ENCODE assay signal across 14 cellular contexts in the genomic region with DNA sequence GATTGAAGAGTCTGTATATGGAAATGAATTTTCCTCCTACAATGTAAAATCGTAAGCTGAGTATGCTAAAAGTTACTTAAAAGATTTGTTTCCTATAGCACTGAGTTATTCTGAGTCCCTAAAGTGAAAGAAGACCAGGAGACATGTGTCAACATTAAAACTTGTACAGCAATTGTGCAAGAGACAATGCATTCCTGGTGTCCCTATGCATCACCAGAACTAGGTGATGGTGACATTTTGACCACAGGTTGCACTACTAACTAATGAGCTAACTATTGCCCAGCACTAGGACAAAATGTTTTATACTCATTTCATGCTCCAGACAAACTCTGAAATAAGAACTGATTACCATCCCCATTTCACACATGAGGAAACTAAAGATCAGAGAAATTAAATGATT.
"Had no signal": no experiment of that assay in that cellular context is flagged by ENCODE, and none has a peak within 500 bp of the region (broad histone marks: within the 10 kb centered on the region; RNA-seq: fewer than 3 reads in every experiment).

No MANE protein-coding gene starts in this region.

- H3K9me3 Mint-ChIP-seq: activated CD4-positive, alpha-beta memory T cell treated with anti-CD3 and anti-CD28 coated beads for 36 hours; neural crest cell; stimulated activated naive CD8-positive, alpha-beta T cell treated with anti-CD3 and anti-CD28 coated beads, Interleukin-15, Interleukin-2, amounts not matched to agents 100 ng/mL and 50 ng/mL, for 24 hours; T-helper 2 cell treated with Interferon-gamma antibody and Interleukin-4, amounts not matched to agents 5 μg/mL and 100 μg/mL, for 36 hours had no signal

- H3K9me3 ChIP-seq: ovary, testis had no signal

- H3K4me3 ChIP-seq: ovary, testis had no signal

- H3K4me3 Mint-ChIP-seq: activated CD4-positive, alpha-beta memory T cell treated with anti-CD3 and anti-CD28 coated beads for 36 hours; activated naive CD8-positive, alpha-beta T cell; neural crest cell; stimulated activated naive CD8-positive, alpha-beta T cell treated with anti-CD3 and anti-CD28 coated beads, Interleukin-15, Interleukin-2, amounts not matched to agents 100 ng/mL and 50 ng/mL, for 24 hours; T-helper 2 cell treated with Interferon-gamma antibody and Interleukin-4, amounts not matched to agents 5 μg/mL and 100 μg/mL, for 36 hours had no signal

- H3K27ac Mint-ChIP-seq: activated CD4-positive, alpha-beta memory T cell treated with anti-CD3 and anti-CD28 coated beads for 36 hours; activated naive CD8-positive, alpha-beta T cell; stimulated activated naive CD8-positive, alpha-beta T cell treated with anti-CD3 and anti-CD28 coated beads, Interleukin-15, Interleukin-2, amounts not matched to agents 100 ng/mL and 50 ng/mL, for 24 hours; T-helper 2 cell treated with Interferon-gamma antibody and Interleukin-4, amounts not matched to agents 5 μg/mL and 100 μg/mL, for 36 hours had no signal

- DNase-seq: activated CD4-positive, alpha-beta memory T cell treated with anti-CD3 and anti-CD28 coated beads for 36 hours; activated CD4-positive, CD25-positive, alpha-beta regulatory T cell treated with anti-CD3 and anti-CD28 coated beads, Interleukin-2, amount 50 U/mL, for 72 hours; activated gamma-delta T cell; activated T-cell treated with anti-CD3 and anti-CD28 coated beads, Interleukin-2, amount 50 U/mL, for 48 hours; amygdala; brain microvascular endothelial cell; ovary; stimulated activated CD4-positive, alpha-beta T cell treated with anti-CD3 and anti-CD28 coated beads, Interleukin-15, amount 100 ng/mL, for 24 hours; stimulated activated CD4-positive, alpha-beta T cell treated with anti-CD3 and anti-CD28 coated beads, Interleukin-4, amount 100 ng/mL, for 24 hours; testis had no signal

- H3K4me1 Mint-ChIP-seq: neural crest cell had no signal

- H3K27ac ChIP-seq: brain microvascular endothelial cell, ovary, testis had no signal

- H3K36me3 Mint-ChIP-seq: activated CD4-positive, alpha-beta memory T cell treated with anti-CD3 and anti-CD28 coated beads for 36 hours; activated naive CD8-positive, alpha-beta T cell had no signal

- H3K27me3 ChIP-seq: brain microvascular endothelial cell, ovary, testis had no signal

- H3K36me3 ChIP-seq: brain microvascular endothelial cell, ovary had no signal

- H3K4me1 ChIP-seq: testis had no signal

- H3K27me3 Mint-ChIP-seq: activated CD4-positive, alpha-beta memory T cell treated with anti-CD3 and anti-CD28 coated beads for 36 hours; activated naive CD8-positive, alpha-beta T cell had no signal
